1 cellular context compared by ENCODE assay signal in genomic region chr1:1782399-1783221, GRCh38.
TF ChIP-seq lines count a peak whose summit lies in the region.

No MANE protein-coding gene starts in this region.

TF ChIP-seq in HepG2, 621 proteins besides CTCF, POLR2A, EP300 and RAD21 (continued from another document and continues in another):
- no peak for TF ChIP-seq SUZ12 (IDR thresholded peaks at IDR 0.05; ENCODE audit: low read depth, low read length)
- TF ChIP-seq ZNF264 (CRISPR knock-in tag; IDR thresholded peaks at IDR 0.05), result 0 out of 2 replicates have a peak, but pooled peaks have one; percentile 14
- TF ChIP-seq, protein P1, sequence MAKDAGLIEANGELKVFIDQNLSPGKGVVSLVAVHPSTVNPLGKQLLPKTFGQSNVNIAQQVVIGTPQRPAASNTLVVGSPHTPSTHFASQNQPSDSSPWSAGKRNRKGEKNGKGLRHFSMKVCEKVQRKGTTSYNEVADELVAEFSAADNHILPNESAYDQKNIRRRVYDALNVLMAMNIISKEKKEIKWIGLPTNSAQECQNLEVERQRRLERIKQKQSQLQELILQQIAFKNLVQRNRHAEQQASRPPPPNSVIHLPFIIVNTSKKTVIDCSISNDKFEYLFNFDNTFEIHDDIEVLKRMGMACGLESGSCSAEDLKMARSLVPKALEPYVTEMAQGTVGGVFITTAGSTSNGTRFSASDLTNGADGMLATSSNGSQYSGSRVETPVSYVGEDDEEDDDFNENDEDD (CRISPR knock-in tag; IDR thresholded peaks at IDR 0.05; ENCODE audit: borderline replicate concordance), result peak; percentile 43; the same call in 1 of the 2 replicates
- TF ChIP-seq, protein P2, sequence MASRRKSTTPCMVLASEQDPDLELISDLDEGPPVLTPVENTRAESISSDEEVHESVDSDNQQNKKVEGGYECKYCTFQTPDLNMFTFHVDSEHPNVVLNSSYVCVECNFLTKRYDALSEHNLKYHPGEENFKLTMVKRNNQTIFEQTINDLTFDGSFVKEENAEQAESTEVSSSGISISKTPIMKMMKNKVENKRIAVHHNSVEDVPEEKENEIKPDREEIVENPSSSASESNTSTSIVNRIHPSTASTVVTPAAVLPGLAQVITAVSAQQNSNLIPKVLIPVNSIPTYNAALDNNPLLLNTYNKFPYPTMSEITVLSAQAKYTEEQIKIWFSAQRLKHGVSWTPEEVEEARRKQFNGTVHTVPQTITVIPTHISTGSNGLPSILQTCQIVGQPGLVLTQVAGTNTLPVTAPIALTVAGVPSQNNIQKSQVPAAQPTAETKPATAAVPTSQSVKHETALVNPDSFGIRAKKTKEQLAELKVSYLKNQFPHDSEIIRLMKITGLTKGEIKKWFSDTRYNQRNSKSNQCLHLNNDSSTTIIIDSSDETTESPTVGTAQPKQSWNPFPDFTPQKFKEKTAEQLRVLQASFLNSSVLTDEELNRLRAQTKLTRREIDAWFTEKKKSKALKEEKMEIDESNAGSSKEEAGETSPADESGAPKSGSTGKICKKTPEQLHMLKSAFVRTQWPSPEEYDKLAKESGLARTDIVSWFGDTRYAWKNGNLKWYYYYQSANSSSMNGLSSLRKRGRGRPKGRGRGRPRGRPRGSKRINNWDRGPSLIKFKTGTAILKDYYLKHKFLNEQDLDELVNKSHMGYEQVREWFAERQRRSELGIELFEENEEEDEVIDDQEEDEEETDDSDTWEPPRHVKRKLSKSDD (CRISPR knock-in tag; IDR thresholded peaks at IDR 0.05; ENCODE audit: low read depth), result no peak
- peak; percentile 69 for TF ChIP-seq POLR2G (IDR thresholded peaks at IDR 0.05; ENCODE audit: low read depth, low read length)
- no peak for TF ChIP-seq MBNL3 (CRISPR knock-in tag; conservative IDR thresholded peaks at IDR 0.05)
- TF ChIP-seq ELF4 (CRISPR knock-in tag; IDR thresholded peaks at IDR 0.05; ENCODE audit: borderline replicate concordance), result peak; percentile 45; the same call in 1 of the 2 replicates
- TF ChIP-seq STAT5B (CRISPR knock-in tag; IDR thresholded peaks at IDR 0.05), result no peak
- TF ChIP-seq ZNF562 (CRISPR knock-in tag; IDR thresholded peaks at IDR 0.05; ENCODE audit: borderline replicate concordance), result no peak
- no peak for TF ChIP-seq ZFP36L2 (CRISPR knock-in tag; IDR thresholded peaks at IDR 0.05)
- TF ChIP-seq, protein P3, sequence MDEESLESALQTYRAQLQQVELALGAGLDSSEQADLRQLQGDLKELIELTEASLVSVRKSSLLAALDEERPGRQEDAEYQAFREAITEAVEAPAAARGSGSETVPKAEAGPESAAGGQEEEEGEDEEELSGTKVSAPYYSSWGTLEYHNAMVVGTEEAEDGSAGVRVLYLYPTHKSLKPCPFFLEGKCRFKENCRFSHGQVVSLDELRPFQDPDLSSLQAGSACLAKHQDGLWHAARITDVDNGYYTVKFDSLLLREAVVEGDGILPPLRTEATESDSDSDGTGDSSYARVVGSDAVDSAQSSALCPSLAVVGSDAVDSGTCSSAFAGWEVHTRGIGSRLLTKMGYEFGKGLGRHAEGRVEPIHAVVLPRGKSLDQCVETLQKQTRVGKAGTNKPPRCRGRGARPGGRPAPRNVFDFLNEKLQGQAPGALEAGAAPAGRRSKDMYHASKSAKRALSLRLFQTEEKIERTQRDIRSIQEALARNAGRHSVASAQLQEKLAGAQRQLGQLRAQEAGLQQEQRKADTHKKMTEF (CRISPR knock-in tag; IDR thresholded peaks at IDR 0.05), result peak; percentile 65
- no peak for TF ChIP-seq ZNF543 (CRISPR knock-in tag; IDR thresholded peaks at IDR 0.05)
- 0 out of 2 replicates have a peak, but pooled peaks have one; percentile 24 for TF ChIP-seq ZNF709 (CRISPR knock-in tag; IDR thresholded peaks at IDR 0.05)
- TF ChIP-seq PHF5A (CRISPR knock-in tag; IDR thresholded peaks at IDR 0.05; ENCODE audit: low read depth, unreplicated experiment), result no peak
- TF ChIP-seq ZNF362 (CRISPR knock-in tag; IDR thresholded peaks at IDR 0.05; ENCODE audit: borderline replicate concordance), result no peak
- TF ChIP-seq MYNN (CRISPR knock-in tag; IDR thresholded peaks at IDR 0.05; ENCODE audit: low read depth), result no peak
- TF ChIP-seq, protein P4, sequence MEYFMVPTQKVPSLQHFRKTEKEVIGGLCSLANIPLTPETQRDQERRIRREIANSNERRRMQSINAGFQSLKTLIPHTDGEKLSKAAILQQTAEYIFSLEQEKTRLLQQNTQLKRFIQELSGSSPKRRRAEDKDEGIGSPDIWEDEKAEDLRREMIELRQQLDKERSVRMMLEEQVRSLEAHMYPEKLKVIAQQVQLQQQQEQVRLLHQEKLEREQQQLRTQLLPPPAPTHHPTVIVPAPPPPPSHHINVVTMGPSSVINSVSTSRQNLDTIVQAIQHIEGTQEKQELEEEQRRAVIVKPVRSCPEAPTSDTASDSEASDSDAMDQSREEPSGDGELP (IDR thresholded peaks at IDR 0.05; ENCODE audit: borderline replicate concordance, low read depth), result no peak
- TF ChIP-seq MTA1 (CRISPR knock-in tag; IDR thresholded peaks at IDR 0.05; ENCODE audit: borderline replicate concordance), result no peak
- TF ChIP-seq ZBTB3 (CRISPR knock-in tag; IDR thresholded peaks at IDR 0.05; ENCODE audit: borderline replicate concordance, low read depth), result no peak
- TF ChIP-seq PHF21A (CRISPR knock-in tag; IDR thresholded peaks at IDR 0.05), result peak; percentile 47; the same call in 1 of the 2 replicates
- TF ChIP-seq NR2F2 (IDR thresholded peaks at IDR 0.05; ENCODE audit: borderline replicate concordance, low read depth), result peak; percentile 30; the same call in 1 of the 2 replicates
- TF ChIP-seq, protein P5, sequence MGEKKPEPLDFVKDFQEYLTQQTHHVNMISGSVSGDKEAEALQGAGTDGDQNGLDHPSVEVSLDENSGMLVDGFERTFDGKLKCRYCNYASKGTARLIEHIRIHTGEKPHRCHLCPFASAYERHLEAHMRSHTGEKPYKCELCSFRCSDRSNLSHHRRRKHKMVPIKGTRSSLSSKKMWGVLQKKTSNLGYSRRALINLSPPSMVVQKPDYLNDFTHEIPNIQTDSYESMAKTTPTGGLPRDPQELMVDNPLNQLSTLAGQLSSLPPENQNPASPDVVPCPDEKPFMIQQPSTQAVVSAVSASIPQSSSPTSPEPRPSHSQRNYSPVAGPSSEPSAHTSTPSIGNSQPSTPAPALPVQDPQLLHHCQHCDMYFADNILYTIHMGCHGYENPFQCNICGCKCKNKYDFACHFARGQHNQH (CRISPR knock-in tag; IDR thresholded peaks at IDR 0.05), result peak; percentile 29; the same call in 1 of the 2 replicates
- TF ChIP-seq NCOA5 (CRISPR knock-in tag; IDR thresholded peaks at IDR 0.05), result no peak
- peak; percentile 98 for TF ChIP-seq AGO2 (optimal IDR thresholded peaks at IDR 0.05; ENCODE audit: low read depth, low read length)
- no peak for TF ChIP-seq NFE2 (CRISPR knock-in tag; IDR thresholded peaks at IDR 0.05)
- TF ChIP-seq ELF1 (CRISPR knock-in tag; IDR thresholded peaks at IDR 0.05), result peak; percentile 67
- TF ChIP-seq HNF4G (IDR thresholded peaks at IDR 0.05; ENCODE audit: borderline replicate concordance, low read depth, low read length), result no peak
- no peak; the same call in 1 of the 2 replicates for TF ChIP-seq HNF4G (CRISPR knock-in tag; IDR thresholded peaks at IDR 0.05; ENCODE audit: borderline replicate concordance, low read depth)
- TF ChIP-seq CCAR2 (optimal IDR thresholded peaks at IDR 0.05; ENCODE audit: low read depth, low read length), result peak; percentile 34
- TF ChIP-seq, protein P6, sequence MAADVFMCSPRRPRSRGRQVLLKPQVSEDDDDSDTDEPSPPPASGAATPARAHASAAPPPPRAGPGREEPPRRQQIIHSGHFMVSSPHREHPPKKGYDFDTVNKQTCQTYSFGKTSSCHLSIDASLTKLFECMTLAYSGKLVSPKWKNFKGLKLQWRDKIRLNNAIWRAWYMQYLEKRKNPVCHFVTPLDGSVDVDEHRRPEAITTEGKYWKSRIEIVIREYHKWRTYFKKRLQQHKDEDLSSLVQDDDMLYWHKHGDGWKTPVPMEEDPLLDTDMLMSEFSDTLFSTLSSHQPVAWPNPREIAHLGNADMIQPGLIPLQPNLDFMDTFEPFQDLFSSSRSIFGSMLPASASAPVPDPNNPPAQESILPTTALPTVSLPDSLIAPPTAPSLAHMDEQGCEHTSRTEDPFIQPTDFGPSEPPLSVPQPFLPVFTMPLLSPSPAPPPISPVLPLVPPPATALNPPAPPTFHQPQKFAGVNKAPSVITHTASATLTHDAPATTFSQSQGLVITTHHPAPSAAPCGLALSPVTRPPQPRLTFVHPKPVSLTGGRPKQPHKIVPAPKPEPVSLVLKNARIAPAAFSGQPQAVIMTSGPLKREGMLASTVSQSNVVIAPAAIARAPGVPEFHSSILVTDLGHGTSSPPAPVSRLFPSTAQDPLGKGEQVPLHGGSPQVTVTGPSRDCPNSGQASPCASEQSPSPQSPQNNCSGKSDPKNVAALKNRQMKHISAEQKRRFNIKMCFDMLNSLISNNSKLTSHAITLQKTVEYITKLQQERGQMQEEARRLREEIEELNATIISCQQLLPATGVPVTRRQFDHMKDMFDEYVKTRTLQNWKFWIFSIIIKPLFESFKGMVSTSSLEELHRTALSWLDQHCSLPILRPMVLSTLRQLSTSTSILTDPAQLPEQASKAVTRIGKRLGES (CRISPR knock-in tag; IDR thresholded peaks at IDR 0.05; ENCODE audit: borderline replicate concordance), result 0 out of 2 replicates have a peak, but pooled peaks have one; percentile 44
- no peak for TF ChIP-seq CEBPB (IDR thresholded peaks at IDR 0.05; ENCODE audit: borderline replicate concordance, low read depth, low read length)
- TF ChIP-seq ZNF7 (CRISPR knock-in tag; IDR thresholded peaks at IDR 0.05), result no peak
- TF ChIP-seq XBP1 (CRISPR knock-in tag; IDR thresholded peaks at IDR 0.05), result no peak
- 0 out of 2 replicates have a peak, but pooled peaks have one; percentile 37 for TF ChIP-seq DZIP1 (CRISPR knock-in tag; IDR thresholded peaks at IDR 0.05)
- 0 out of 2 replicates have a peak, but pooled peaks have one; percentile 22 for TF ChIP-seq ZNF331 (CRISPR knock-in tag; IDR thresholded peaks at IDR 0.05)
- peak; percentile 46 for TF ChIP-seq SRSF1 (optimal IDR thresholded peaks at IDR 0.05; ENCODE audit: low read depth, low read length)
- TF ChIP-seq KLF9 (CRISPR knock-in tag; IDR thresholded peaks at IDR 0.05; ENCODE audit: low read depth), result peak; percentile 85; the same call in 1 of the 2 replicates
- TF ChIP-seq, protein P7, sequence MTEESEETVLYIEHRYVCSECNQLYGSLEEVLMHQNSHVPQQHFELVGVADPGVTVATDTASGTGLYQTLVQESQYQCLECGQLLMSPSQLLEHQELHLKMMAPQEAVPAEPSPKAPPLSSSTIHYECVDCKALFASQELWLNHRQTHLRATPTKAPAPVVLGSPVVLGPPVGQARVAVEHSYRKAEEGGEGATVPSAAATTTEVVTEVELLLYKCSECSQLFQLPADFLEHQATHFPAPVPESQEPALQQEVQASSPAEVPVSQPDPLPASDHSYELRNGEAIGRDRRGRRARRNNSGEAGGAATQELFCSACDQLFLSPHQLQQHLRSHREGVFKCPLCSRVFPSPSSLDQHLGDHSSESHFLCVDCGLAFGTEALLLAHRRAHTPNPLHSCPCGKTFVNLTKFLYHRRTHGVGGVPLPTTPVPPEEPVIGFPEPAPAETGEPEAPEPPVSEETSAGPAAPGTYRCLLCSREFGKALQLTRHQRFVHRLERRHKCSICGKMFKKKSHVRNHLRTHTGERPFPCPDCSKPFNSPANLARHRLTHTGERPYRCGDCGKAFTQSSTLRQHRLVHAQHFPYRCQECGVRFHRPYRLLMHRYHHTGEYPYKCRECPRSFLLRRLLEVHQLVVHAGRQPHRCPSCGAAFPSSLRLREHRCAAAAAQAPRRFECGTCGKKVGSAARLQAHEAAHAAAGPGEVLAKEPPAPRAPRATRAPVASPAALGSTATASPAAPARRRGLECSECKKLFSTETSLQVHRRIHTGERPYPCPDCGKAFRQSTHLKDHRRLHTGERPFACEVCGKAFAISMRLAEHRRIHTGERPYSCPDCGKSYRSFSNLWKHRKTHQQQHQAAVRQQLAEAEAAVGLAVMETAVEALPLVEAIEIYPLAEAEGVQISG (CRISPR knock-in tag; IDR thresholded peaks at IDR 0.05), result peak; percentile 11; the same call in 1 of the 2 replicates
- no peak for TF ChIP-seq ZNF776 (CRISPR knock-in tag; IDR thresholded peaks at IDR 0.05)
- no peak for TF ChIP-seq FOXP1 (IDR thresholded peaks at IDR 0.05)
- no peak for TF ChIP-seq FOXP1 (CRISPR knock-in tag; IDR thresholded peaks at IDR 0.05)
- peak; percentile 26; the same call in 1 of the 2 replicates for TF ChIP-seq UBTF (CRISPR knock-in tag; IDR thresholded peaks at IDR 0.05)
- TF ChIP-seq TEAD3 (CRISPR knock-in tag; optimal IDR thresholded peaks at IDR 0.05; ENCODE audit: borderline replicate concordance), result peak; percentile 12
